In genomic region chr18:657311-657997, GRCh38 we compare ENCODE assay signal across 8 cellular contexts. TPM values are rescaled to one million over a fixed set of nuclear protein-coding genes. Genes with fewer than 3 reads are reported as not detected.
DNase-seq lines count a peak whose midpoint lies in the region; ATAC-seq, FAIRE-seq and TF ChIP-seq lines count a peak whose summit lies in the region.

Gene TYMS (plus strand): TSS chr18:657653. CDS start chr18:657743, 90 bp downstream.

- peaks cover 0 to 3% of the 10 kb centered on the region in 2 donors for H3K4me1 ChIP-seq in kidney (ENCODE audit: control insufficient read depth in 1 of 2, insufficient read depth in 1 of 2, low read depth in 1 of 2, low read length in 2 of 2)

- H3K9ac ChIP-seq in SU-DHL-6 (ENCODE audit: low read length): peak within 1 kb of the TSS; percentile 89
- peak within 1 kb of the TSS in 1 of 2 donors; percentile 55 for H3K9ac ChIP-seq in kidney (ENCODE audit: low read length in 2 of 2)

- TF ChIP-seq CTCF in SU-DHL-6 (IDR thresholded peaks at IDR 0.05; ENCODE audit: insufficient read depth, low read length, poor library complexity, severe bottlenecking) (no peak), bronchial epithelial cell (IDR thresholded peaks at IDR 0.05; ENCODE audit: insufficient read depth, low read length, severe bottlenecking) (peak; percentile 17), kidney (IDR thresholded peaks at IDR 0.05; ENCODE audit: borderline replicate concordance, extremely low read depth, insufficient read depth) (no peak)

- H4K20me1 ChIP-seq in SU-DHL-6 (ENCODE audit: low read depth, low read length): no peaks in the 10 kb centered on the region

- H3F3A ChIP-seq in SU-DHL-6 (ENCODE audit: insufficient read depth): no peaks in the 10 kb centered on the region

- peak within 1 kb of the TSS; percentile 66 for H3K4me3 ChIP-seq in SU-DHL-6 (ENCODE audit: insufficient read depth, low read length, poor library complexity, severe bottlenecking)
- H3K4me3 ChIP-seq in bronchial epithelial cell (ENCODE audit: low read depth, low read length): peak within 1 kb of the TSS; percentile 91
- peak within 1 kb of the TSS; percentile 72 to 81 for H3K4me3 ChIP-seq in kidney (ENCODE audit: low read length in 2 of 2)

- H3K9me3 ChIP-seq in SU-DHL-6 (ENCODE audit: insufficient read depth, low read length) (no peaks in the 10 kb centered on the region), kidney (ENCODE audit: control insufficient read depth in 1 of 2, low read length in 2 of 2) (peaks cover 0 to 4% of the 10 kb centered on the region in 2 donors)

- H3K27me3 ChIP-seq in SU-DHL-6 (ENCODE audit: low read length) (no peaks in the 10 kb centered on the region), bronchial epithelial cell (ENCODE audit: control insufficient read depth, insufficient read depth, low read length) (no peaks in the 10 kb centered on the region)

- ATAC-seq in GM18517 (IDR thresholded peaks at IDR 0.05; ENCODE audit: unreplicated experiment): peak; percentile 40
- ATAC-seq in HG02970 (IDR thresholded peaks at IDR 0.05; ENCODE audit: low FRiP score, unreplicated experiment): peak; percentile 37

- H3K27ac ChIP-seq in SU-DHL-6 (ENCODE audit: low read depth, low read length) (peak within 1 kb of the TSS; percentile 83), kidney (ENCODE audit: low read depth in 2 of 2, low read length in 2 of 2) (peak within 1 kb of the TSS; percentile 14 to 67)

- intact Hi-C loops in kidney (cut with DNase I): no loop called here

- peak within 1 kb of the TSS; percentile 98 for H3K4me2 ChIP-seq in SU-DHL-6 (ENCODE audit: low read depth, low read length, poor library complexity, severe bottlenecking)

- no peaks in the 10 kb centered on the region for H3K9me2 ChIP-seq in SU-DHL-6 (replicated peaks; ENCODE audit: insufficient read depth, low read length)

- DNase-seq in AG08395 (ENCODE audit: low spot score): peak; percentile 48
- peak; percentile 65 for DNase-seq in NCI-H1436 treated with DMSO at 0.1 percent for 48 hours (lab: John Stamatoyannopoulos, UW)
- DNase-seq in bronchial epithelial cell (ENCODE audit: low read depth): peak; percentile 53
- DNase-seq in kidney: peak; percentile 74
- peak; percentile 27 for DNase-seq in stimulated activated CD4-positive, alpha-beta T cell treated with anti-CD3 and anti-CD28 coated beads, Interleukin-4, amount 100 ng/mL, for 24 hours

- H3K36me3 ChIP-seq in SU-DHL-6 (ENCODE audit: low read length) (peaks cover 32% of the 10 kb centered on the region), bronchial epithelial cell (ENCODE audit: control insufficient read depth, insufficient read depth, low read length) (peaks cover 3% of the 10 kb centered on the region), kidney (ENCODE audit: control insufficient read depth in 1 of 2, insufficient read depth in 2 of 2, low read length in 2 of 2) (no peaks in the 10 kb centered on the region)

- H2AFZ ChIP-seq in SU-DHL-6 (ENCODE audit: low read depth, low read length, severe bottlenecking): peak within 1 kb of the TSS; percentile 30

- H3K79me2 ChIP-seq in SU-DHL-6 (ENCODE audit: insufficient read depth, low read length): peaks cover 40% of the 10 kb centered on the region

- FAIRE-seq in bronchial epithelial cell (lab: Jason Lieb, UNC): no peak
- no peak for FAIRE-seq in kidney (lab: Jason Lieb, UNC)

RNA-seq across cellular contexts. Expression of gene TYMS, which starts in this region (rescaled TPM):
- total RNA-seq in bronchial epithelial cell: 3.1 and 5.5 TPM in 2 replicates
- 6.0 TPM for total RNA-seq in kidney
- 10.2 TPM for polyA plus RNA-seq in kidney (ENCODE audit: insufficient read depth, low read depth, low replicate concordance)

Comparison
In these comparisons a context has a peak if more than half of its experiments do, and no peak if none do; other contexts are left out.
1. Peak in every context shown above with its lines: DNase-seq, ATAC-seq, H3K4me3 ChIP-seq and H3K27ac ChIP-seq.